In genomic region chrX:154478728-154479622, GRCh38 we compare ENCODE assay signal across 8 cellular contexts. TPM values are rescaled to one million over a fixed set of nuclear protein-coding genes. Genes with fewer than 3 reads are reported as not detected.
DNase-seq lines count a peak whose midpoint lies in the region; ATAC-seq and TF ChIP-seq lines count a peak whose summit lies in the region.

Gene LAGE3, minus strand, starts transcription at chrX:154479281. Its CDS starts 366 bp downstream, at chrX:154478915.

- H3K36me3 ChIP-seq in ovary (no peaks in the 10 kb centered on the region), thymus (ENCODE audit: control insufficient read depth, insufficient read depth) (no peaks in the 10 kb centered on the region)

- H3K27ac Mint-ChIP-seq in HFFc6 (peak within 1 kb of the TSS; percentile 45), glutamatergic neuron (ENCODE audit: unreplicated experiment) (peak within 1 kb of the TSS; percentile 79)
- peak within 1 kb of the TSS; percentile 84 to 90 for H3K27ac Mint-ChIP-seq in activated naive CD4-positive, alpha-beta T cell treated with anti-CD3 and anti-CD28 coated beads, Interleukin-2, amount 50 U/mL, for 72 hours

- H3K4me3 ChIP-seq in GM08714 (ENCODE audit: low read length) (peak within 1 kb of the TSS; percentile 55), NB4 (ENCODE audit: low read depth, low read length) (peak within 1 kb of the TSS; percentile 74), ovary (peak within 1 kb of the TSS; percentile 47), thymus (ENCODE audit: low read length) (peak within 1 kb of the TSS; percentile 59)

- H3K4me1 ChIP-seq in ovary (ENCODE audit: insufficient read depth): peaks cover 3% of the 10 kb centered on the region
- H3K4me1 ChIP-seq in thymus (ENCODE audit: control insufficient read depth, insufficient read depth, low read length): peaks cover 2% of the 10 kb centered on the region

- H3K27me3 Mint-ChIP-seq in HFFc6 (ENCODE audit: insufficient read depth): peaks cover 2% of the 10 kb centered on the region
- peaks cover 4% of the 10 kb centered on the region for H3K27me3 Mint-ChIP-seq in glutamatergic neuron (ENCODE audit: unreplicated experiment)

- H3K27ac ChIP-seq in ovary (peak within 1 kb of the TSS; percentile 0 to 29), thymus (ENCODE audit: low read depth) (peak within 1 kb of the TSS; percentile 78)

- H3K4me3 Mint-ChIP-seq in HFFc6 (peak within 1 kb of the TSS; percentile 84), glutamatergic neuron (ENCODE audit: unreplicated experiment) (peak within 1 kb of the TSS; percentile 86)

- intact Hi-C loops in ovary (cut with DNase I): no loop called here

- H3K4me1 Mint-ChIP-seq in HFFc6 (ENCODE audit: low read depth): no peaks in the 10 kb centered on the region
- H3K4me1 Mint-ChIP-seq in glutamatergic neuron (ENCODE audit: low read depth, unreplicated experiment): peaks cover 3% of the 10 kb centered on the region

- TF ChIP-seq POLR2A in NB4 (IDR thresholded peaks at IDR 0.05; ENCODE audit: extremely low read depth, insufficient read length) (peak; percentile 71), ovary (IDR thresholded peaks at IDR 0.05) (peak; percentile 25)

- TF ChIP-seq CTCF in HFFc6 (IDR thresholded peaks at IDR 0.05) (no peak), NB4 (IDR thresholded peaks at IDR 0.05; ENCODE audit: low read depth, low read length) (no peak), glutamatergic neuron (IDR thresholded peaks at IDR 0.05; ENCODE audit: partially characterized antibody, unreplicated experiment) (no peak), ovary (IDR thresholded peaks at IDR 0.05) (no peak)

- H3K9me3 Mint-ChIP-seq in HFFc6 (no peaks in the 10 kb centered on the region), glutamatergic neuron (ENCODE audit: unreplicated experiment) (peaks cover 2% of the 10 kb centered on the region)
- no peaks in the 10 kb centered on the region for H3K9me3 Mint-ChIP-seq in activated naive CD4-positive, alpha-beta T cell treated with anti-CD3 and anti-CD28 coated beads, Interleukin-2, amount 50 U/mL, for 72 hours

- WGBS in ovary, 3 donors: 41 to 58% (median 47%) methylated on average over 82 to 85 of the region's 85 CpGs
- WGBS in thymus: under 1% methylated on average over 85 of the region's 85 CpGs

- TF ChIP-seq EP300 in ovary (IDR thresholded peaks at IDR 0.05): no peak

- no peaks in the 10 kb centered on the region for H3K27me3 ChIP-seq in ovary
- H3K27me3 ChIP-seq in thymus (ENCODE audit: control insufficient read depth, insufficient read depth): no peaks in the 10 kb centered on the region

- H3K9me3 ChIP-seq in ovary (no peaks in the 10 kb centered on the region), thymus (ENCODE audit: control insufficient read depth) (no peaks in the 10 kb centered on the region)

- H3K36me3 Mint-ChIP-seq in HFFc6 (ENCODE audit: low read depth) (no peaks in the 10 kb centered on the region), glutamatergic neuron (ENCODE audit: unreplicated experiment) (no peaks in the 10 kb centered on the region)
- no peaks in the 10 kb centered on the region for H3K36me3 Mint-ChIP-seq in activated naive CD4-positive, alpha-beta T cell treated with anti-CD3 and anti-CD28 coated beads, Interleukin-2, amount 50 U/mL, for 72 hours

- DNase-seq in HFFc6 (peak; percentile 81), NB4 (ENCODE audit: low read depth) (peak; percentile 91), SKM-1 (lab: John Stamatoyannopoulos, UW; ENCODE audit: unreplicated experiment) (peak; percentile 54), glutamatergic neuron (peak; percentile 92), ovary (peak; percentile 92 to 96 (median 94))
- DNase-seq in activated naive CD4-positive, alpha-beta T cell treated with anti-CD3 and anti-CD28 coated beads, Interleukin-2, amount 50 U/mL, for 72 hours (ENCODE audit: low spot score in 2 of 2): peak; percentile 95 to 98

- ATAC-seq in activated naive CD4-positive, alpha-beta T cell treated with anti-CD3 and anti-CD28 coated beads, Interleukin-2, amount 50 U/mL, for 72 hours: peak; percentile 94

RNA-seq across cellular contexts. Expression of gene LAGE3, which starts in this region (rescaled TPM):
- total RNA-seq in HFFc6 (2021; fragmentation: NEBNext Ultra II Directional; extraction: Animal tissue kit (Norgen Biotek cat#: 25700)): 10 to 100 TPM; 13.8 to 18.3 (median 17.4) TPM
- 10 to 100 TPM; 44.9 to 46.0 TPM for total RNA-seq in activated naive CD4-positive, alpha-beta T cell treated with anti-CD3 and anti-CD28 coated beads, Interleukin-2, amount 50 U/mL, for 72 hours
- 8.8 TPM for total RNA-seq in glutamatergic neuron (ENCODE audit: unreplicated experiment)
- 10 to 100 TPM; 19.4 to 39.3 (median 23.2) TPM for total RNA-seq in ovary
- 10 to 100 TPM in 1 of 2 donors, 1 to 10 TPM in 1; 2.7 to 19.5 TPM for polyA plus RNA-seq in ovary
- 17.3 TPM for polyA plus RNA-seq in thymus

Comparison
In these comparisons a context has a peak if more than half of its experiments do, and no peak if none do; other contexts are left out.
1. Peak in every context shown above with its lines: DNase-seq, ATAC-seq, H3K4me3 ChIP-seq and H3K27ac ChIP-seq.